10 cellular contexts compared by ENCODE assay signal in genomic region chr6:136719280-136720044, GRCh38.
DNase-seq lines count a peak whose midpoint lies in the region; ATAC-seq and TF ChIP-seq lines count a peak whose summit lies in the region.
"Had no signal": no experiment of that assay in that cellular context is flagged by ENCODE, and none has a peak within 500 bp of the region (broad histone marks: within the 10 kb centered on the region; RNA-seq: fewer than 3 reads in every experiment).

No MANE protein-coding gene starts in this region.

- no peaks in the 10 kb centered on the region for H3K27me3 Mint-ChIP-seq in activated CD8-positive, alpha-beta T cell treated with anti-CD3 and anti-CD28 coated beads, Interleukin-2, amount 10 ng/mL, durations not matched to agents 7 days and 5 days (ENCODE audit: low read depth)
- H3K27me3 Mint-ChIP-seq in activated CD8-positive, alpha-beta T cell treated with anti-CD3 and anti-CD28 coated beads for 36 hours: no peaks in the 10 kb centered on the region
- H3K27me3 Mint-ChIP-seq in activated CD4-positive, alpha-beta memory T cell treated with anti-CD3 and anti-CD28 coated beads, Interleukin-2, amount 10 ng/mL, durations not matched to agents 7 days and 5 days: no peaks in the 10 kb centered on the region

- no peak for ATAC-seq in activated CD8-positive, alpha-beta T cell treated with anti-CD3 and anti-CD28 coated beads, Interleukin-2, amount 10 ng/mL, durations not matched to agents 7 days and 5 days
- no peak for ATAC-seq in activated CD8-positive, alpha-beta T cell treated with anti-CD3 and anti-CD28 coated beads for 36 hours
- ATAC-seq in HG02885 (IDR thresholded peaks at IDR 0.05; ENCODE audit: poor library complexity, unreplicated experiment) (peak; percentile 43), GM21360 (IDR thresholded peaks at IDR 0.05; ENCODE audit: unreplicated experiment) (no peak)
- peak; percentile 60 for ATAC-seq in stimulated activated effector memory CD8-positive, alpha-beta T cell treated with anti-CD3 and anti-CD28 coated beads, Interleukin-12 subunit alpha, Interleukin-12 subunit beta, amount 100 ng/mL, for 72 hours

- H3K27me3 ChIP-seq in WERI-Rb-1 (ENCODE audit: insufficient read depth, low read depth, severe bottlenecking): no peaks in the 10 kb centered on the region
- H3K27me3 ChIP-seq: pancreas had no signal

- no peak overlapping the region for H3K27ac ChIP-seq in WERI-Rb-1
- H3K27ac ChIP-seq: pancreas, thoracic aorta had no signal

- CTCF ChIA-PET in activated CD8-positive, alpha-beta T cell treated with anti-CD3 and anti-CD28 coated beads, Interleukin-2, amount 10 ng/mL, durations not matched to agents 7 days and 5 days (lab: Charles Lee): interaction anchor here (1.6 to 3.6 kb wide), 3 partner anchors 10 to 75 kb away, joined by 4 to 20 read pairs (median 11); partner anchors contain the start of gene MAP3K5
- CTCF ChIA-PET in activated CD8-positive, alpha-beta T cell treated with anti-CD3 and anti-CD28 coated beads for 36 hours (lab: Charles Lee): interaction anchor here (0.7 to 4.6 kb wide), 5 partner anchors 13 to 75 kb away, joined by 3 to 31 read pairs (median 5); partner anchors contain the start of gene MAP3K5
- CTCF ChIA-PET in activated CD4-positive, alpha-beta memory T cell treated with anti-CD3 and anti-CD28 coated beads, Interleukin-2, amount 10 ng/mL, durations not matched to agents 7 days and 5 days (lab: Charles Lee): interaction anchor here (0.6 to 3.6 kb wide), 7 partner anchors 21 to 551 kb away, joined by 3 to 28 read pairs (median 3); partner anchors contain the start of gene MAP3K5

- intact Hi-C loops in activated CD8-positive, alpha-beta T cell treated with anti-CD3 and anti-CD28 coated beads for 36 hours (cut with micrococcal nuclease): loop anchor here (10.0 kb wide), 1 partner anchor 65 kb away; no protein-coding TSS in a partner anchor

- H3K4me3 Mint-ChIP-seq in activated CD8-positive, alpha-beta T cell treated with anti-CD3 and anti-CD28 coated beads, Interleukin-2, amount 10 ng/mL, durations not matched to agents 7 days and 5 days: no peak overlapping the region
- no peak overlapping the region for H3K4me3 Mint-ChIP-seq in activated CD8-positive, alpha-beta T cell treated with anti-CD3 and anti-CD28 coated beads for 36 hours
- H3K4me3 Mint-ChIP-seq in activated CD4-positive, alpha-beta memory T cell treated with anti-CD3 and anti-CD28 coated beads, Interleukin-2, amount 10 ng/mL, durations not matched to agents 7 days and 5 days: peak overlapping the region; percentile 57
- H3K4me3 Mint-ChIP-seq in stimulated activated effector memory CD8-positive, alpha-beta T cell treated with anti-CD3 and anti-CD28 coated beads, Interleukin-12 subunit alpha, Interleukin-12 subunit beta, amount 100 ng/mL, for 72 hours: peak overlapping the region; percentile 49

- DNase-seq in activated CD8-positive, alpha-beta T cell treated with anti-CD3 and anti-CD28 coated beads, Interleukin-2, amount 10 ng/mL, durations not matched to agents 7 days and 5 days: no peak
- no peak for DNase-seq in activated CD8-positive, alpha-beta T cell treated with anti-CD3 and anti-CD28 coated beads for 36 hours
- DNase-seq in activated CD4-positive, alpha-beta memory T cell treated with anti-CD3 and anti-CD28 coated beads, Interleukin-2, amount 10 ng/mL, durations not matched to agents 7 days and 5 days: no peak
- DNase-seq in stimulated activated effector memory CD8-positive, alpha-beta T cell treated with anti-CD3 and anti-CD28 coated beads, Interleukin-12 subunit alpha, Interleukin-12 subunit beta, amount 100 ng/mL, for 72 hours (ENCODE audit: low spot score in 2 of 2): no peak
- DNase-seq in WERI-Rb-1 (no peak), HPDE6-E6E7 (ENCODE audit: extremely low spot score) (no peak)
- DNase-seq: pancreas had no signal

- POLR2A ChIA-PET in activated CD8-positive, alpha-beta T cell treated with anti-CD3 and anti-CD28 coated beads, Interleukin-2, amount 10 ng/mL, durations not matched to agents 7 days and 5 days (lab: Charles Lee): interaction anchor here (1.0 to 1.8 kb wide), 2 partner anchors 73 kb away, joined by 3 to 4 read pairs; partner anchors contain the start of gene MAP3K5
- POLR2A ChIA-PET in activated CD8-positive, alpha-beta T cell treated with anti-CD3 and anti-CD28 coated beads for 36 hours (lab: Charles Lee): interaction anchor here (1.5 kb wide), 1 partner anchor 73 kb away, joined by 3 read pairs; the partner anchor contains the start of gene MAP3K5
- POLR2A ChIA-PET in activated CD4-positive, alpha-beta memory T cell treated with anti-CD3 and anti-CD28 coated beads, Interleukin-2, amount 10 ng/mL, durations not matched to agents 7 days and 5 days (lab: Charles Lee): interaction anchor here (0.8 to 3.3 kb wide), 8 partner anchors 19 to 103 kb away, joined by 3 to 28 read pairs (median 5); partner anchors contain the start of genes MAP3K5 and PEX7

- peak overlapping the region; percentile 5 for H3K27ac Mint-ChIP-seq in activated CD8-positive, alpha-beta T cell treated with anti-CD3 and anti-CD28 coated beads, Interleukin-2, amount 10 ng/mL, durations not matched to agents 7 days and 5 days
- H3K27ac Mint-ChIP-seq in activated CD8-positive, alpha-beta T cell treated with anti-CD3 and anti-CD28 coated beads for 36 hours: no peak overlapping the region
- H3K27ac Mint-ChIP-seq in activated CD4-positive, alpha-beta memory T cell treated with anti-CD3 and anti-CD28 coated beads, Interleukin-2, amount 10 ng/mL, durations not matched to agents 7 days and 5 days: peak overlapping the region; percentile 74
- peak overlapping the region; percentile 14 for H3K27ac Mint-ChIP-seq in stimulated activated effector memory CD8-positive, alpha-beta T cell treated with anti-CD3 and anti-CD28 coated beads, Interleukin-12 subunit alpha, Interleukin-12 subunit beta, amount 100 ng/mL, for 72 hours

- H3K36me3 Mint-ChIP-seq in activated CD8-positive, alpha-beta T cell treated with anti-CD3 and anti-CD28 coated beads, Interleukin-2, amount 10 ng/mL, durations not matched to agents 7 days and 5 days (ENCODE audit: low read depth): peaks cover 29% of the 10 kb centered on the region
- peaks cover 13% of the 10 kb centered on the region for H3K36me3 Mint-ChIP-seq in activated CD8-positive, alpha-beta T cell treated with anti-CD3 and anti-CD28 coated beads for 36 hours (ENCODE audit: low read depth)
- H3K36me3 Mint-ChIP-seq in activated CD4-positive, alpha-beta memory T cell treated with anti-CD3 and anti-CD28 coated beads, Interleukin-2, amount 10 ng/mL, durations not matched to agents 7 days and 5 days (ENCODE audit: low read depth): peaks cover 41% of the 10 kb centered on the region
- no peaks in the 10 kb centered on the region for H3K36me3 Mint-ChIP-seq in stimulated activated effector memory CD8-positive, alpha-beta T cell treated with anti-CD3 and anti-CD28 coated beads, Interleukin-12 subunit alpha, Interleukin-12 subunit beta, amount 100 ng/mL, for 72 hours

- H3K4me3 ChIP-seq in WERI-Rb-1 (ENCODE audit: low read depth, low read length): no peak overlapping the region
- H3K4me3 ChIP-seq: pancreas, thoracic aorta had no signal

- peaks cover 4% of the 10 kb centered on the region for H3K9me3 Mint-ChIP-seq in activated CD8-positive, alpha-beta T cell treated with anti-CD3 and anti-CD28 coated beads, Interleukin-2, amount 10 ng/mL, durations not matched to agents 7 days and 5 days (ENCODE audit: insufficient read depth)
- H3K9me3 Mint-ChIP-seq in activated CD8-positive, alpha-beta T cell treated with anti-CD3 and anti-CD28 coated beads for 36 hours: peaks cover 3% of the 10 kb centered on the region
- peaks cover 5% of the 10 kb centered on the region for H3K9me3 Mint-ChIP-seq in activated CD4-positive, alpha-beta memory T cell treated with anti-CD3 and anti-CD28 coated beads, Interleukin-2, amount 10 ng/mL, durations not matched to agents 7 days and 5 days
- H3K9me3 Mint-ChIP-seq in stimulated activated effector memory CD8-positive, alpha-beta T cell treated with anti-CD3 and anti-CD28 coated beads, Interleukin-12 subunit alpha, Interleukin-12 subunit beta, amount 100 ng/mL, for 72 hours: no peaks in the 10 kb centered on the region

- no peak for TF ChIP-seq CTCF in activated CD8-positive, alpha-beta T cell treated with anti-CD3 and anti-CD28 coated beads for 36 hours (IDR thresholded peaks at IDR 0.05)
- TF ChIP-seq CTCF in WERI-Rb-1 (IDR thresholded peaks at IDR 0.05; ENCODE audit: low read depth, low read length): no peak

- H3K9me3 ChIP-seq in WERI-Rb-1 (ENCODE audit: severe bottlenecking): peaks cover 4% of the 10 kb centered on the region
- H3K9me3 ChIP-seq: pancreas, thoracic aorta had no signal

- H3K36me3 ChIP-seq in WERI-Rb-1: no peaks in the 10 kb centered on the region
- H3K36me3 ChIP-seq: pancreas, thoracic aorta had no signal

- peaks cover 39% of the 10 kb centered on the region for H3K4me1 Mint-ChIP-seq in activated CD8-positive, alpha-beta T cell treated with anti-CD3 and anti-CD28 coated beads, Interleukin-2, amount 10 ng/mL, durations not matched to agents 7 days and 5 days (ENCODE audit: low read depth)
- peaks cover 27% of the 10 kb centered on the region for H3K4me1 Mint-ChIP-seq in activated CD8-positive, alpha-beta T cell treated with anti-CD3 and anti-CD28 coated beads for 36 hours (ENCODE audit: low read depth)
- peaks cover 50% of the 10 kb centered on the region for H3K4me1 Mint-ChIP-seq in activated CD4-positive, alpha-beta memory T cell treated with anti-CD3 and anti-CD28 coated beads, Interleukin-2, amount 10 ng/mL, durations not matched to agents 7 days and 5 days
- peaks cover 48% of the 10 kb centered on the region for H3K4me1 Mint-ChIP-seq in stimulated activated effector memory CD8-positive, alpha-beta T cell treated with anti-CD3 and anti-CD28 coated beads, Interleukin-12 subunit alpha, Interleukin-12 subunit beta, amount 100 ng/mL, for 72 hours

Comparison
In these comparisons a context has a peak if more than half of its experiments do, and no peak if none do; other contexts are left out.
1. ATAC-seq: peak in HG02885 (single experiment) and stimulated activated effector memory CD8-positive, alpha-beta T cell treated with anti-CD3 and anti-CD28 coated beads, Interleukin-12 subunit alpha, Interleukin-12 subunit beta, amount 100 ng/mL, for 72 hours (single experiment); none in activated CD8-positive, alpha-beta T cell treated with anti-CD3 and anti-CD28 coated beads, Interleukin-2, amount 10 ng/mL, durations not matched to agents 7 days and 5 days (single experiment), activated CD8-positive, alpha-beta T cell treated with anti-CD3 and anti-CD28 coated beads for 36 hours (single experiment) and GM21360 (single experiment).
2. H3K4me3 Mint-ChIP-seq: peak in activated CD4-positive, alpha-beta memory T cell treated with anti-CD3 and anti-CD28 coated beads, Interleukin-2, amount 10 ng/mL, durations not matched to agents 7 days and 5 days (single experiment) and stimulated activated effector memory CD8-positive, alpha-beta T cell treated with anti-CD3 and anti-CD28 coated beads, Interleukin-12 subunit alpha, Interleukin-12 subunit beta, amount 100 ng/mL, for 72 hours (single experiment); none in activated CD8-positive, alpha-beta T cell treated with anti-CD3 and anti-CD28 coated beads, Interleukin-2, amount 10 ng/mL, durations not matched to agents 7 days and 5 days (single experiment) and activated CD8-positive, alpha-beta T cell treated with anti-CD3 and anti-CD28 coated beads for 36 hours (single experiment).